ENCODE assay signal across 8 cellular contexts in the genomic region with DNA sequence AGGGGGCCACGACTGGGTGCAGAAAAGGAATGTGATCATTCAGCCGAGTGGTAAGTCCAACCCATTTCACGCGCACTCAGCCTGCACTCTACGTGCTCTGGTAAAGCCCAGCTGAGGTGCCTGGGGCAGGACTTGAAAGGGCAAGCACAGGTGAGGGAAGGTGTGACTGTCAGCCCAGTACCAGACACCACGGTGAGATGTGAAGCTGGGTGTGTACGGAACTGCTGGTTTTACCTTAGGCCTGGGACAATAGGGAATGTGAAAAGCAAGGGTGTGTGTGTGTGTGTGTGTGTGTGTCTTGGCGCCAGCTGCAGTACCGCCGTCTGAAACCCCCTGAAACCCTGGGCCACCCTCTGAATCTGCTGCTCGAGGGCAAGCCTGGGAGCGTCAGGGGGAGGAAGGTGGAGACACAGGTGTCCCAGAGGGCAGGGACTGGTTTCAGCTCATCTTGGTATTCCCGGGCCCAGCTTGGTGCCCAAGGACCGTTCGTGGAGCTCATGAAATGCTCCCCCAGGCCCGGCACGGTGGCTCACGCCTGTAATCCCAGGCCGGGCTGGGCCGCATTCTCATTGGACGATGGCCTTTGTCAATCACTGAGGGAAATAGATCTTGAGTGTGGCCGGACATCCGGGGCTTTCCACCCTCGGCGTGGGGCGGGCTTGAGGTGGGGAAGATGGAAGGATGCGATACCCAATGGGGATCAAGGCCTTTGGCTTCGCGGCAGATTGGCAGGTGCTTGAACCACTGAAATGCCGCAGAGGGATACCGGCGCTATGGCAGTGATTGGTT. TPM values are rescaled to one million over a fixed set of nuclear protein-coding genes. Genes with fewer than 3 reads are reported as not detected.
DNase-seq lines count a peak whose midpoint lies in the region; ATAC-seq and TF ChIP-seq lines count a peak whose summit lies in the region.

No MANE protein-coding gene starts in this region.

- peaks cover 35% of the 10 kb centered on the region for H3K4me1 Mint-ChIP-seq in CD4-positive, alpha-beta T cell (ENCODE audit: low read depth)
- H3K4me1 Mint-ChIP-seq in activated CD4-positive, alpha-beta memory T cell treated with anti-CD3 and anti-CD28 coated beads, Interleukin-2, amount 10 ng/mL, durations not matched to agents 7 days and 5 days = peaks cover 31% of the 10 kb centered on the region

- no peaks in the 10 kb centered on the region for H3K27me3 ChIP-seq in CD4-positive, alpha-beta T cell (ENCODE audit: control insufficient read depth, insufficient read depth, low read length)
- H3K27me3 ChIP-seq in duodenal mucosa (ENCODE audit: control insufficient read depth in 1 of 2, insufficient read depth in 2 of 2, low read length in 2 of 2) (no peaks in the 10 kb centered on the region), right lobe of liver (no peaks in the 10 kb centered on the region)

- 28% methylated on average over 11 of the region's 32 CpGs for WGBS in right lobe of liver (ENCODE audit: insufficient coverage, low coverage, low lambda C conversion rate, missing lambda C conversion rate)

- no peak for TF ChIP-seq POLR2A in right lobe of liver (IDR thresholded peaks at IDR 0.05)

- intact Hi-C loops in CD4-positive, alpha-beta T cell (cut with DNase I, micrococcal nuclease) = loop anchor here (2.0 to 5.0 kb wide), 3 partner anchors 56 to 157 kb away; partner anchors contain the start of genes JMJD6 (in 2 of the 2) and METTL23 (in 2 of the 2)
- intact Hi-C loops in right lobe of liver (cut with DNase I) = no loop called here

- H3K9ac ChIP-seq in duodenal mucosa (ENCODE audit: low read depth in 1 of 2, low read length in 2 of 2) = peak overlapping the region; percentile 89 to 95

- no peaks in the 10 kb centered on the region for H3K9me3 Mint-ChIP-seq in CD4-positive, alpha-beta T cell
- H3K9me3 Mint-ChIP-seq in activated CD4-positive, alpha-beta memory T cell treated with anti-CD3 and anti-CD28 coated beads, Interleukin-2, amount 10 ng/mL, durations not matched to agents 7 days and 5 days = no peaks in the 10 kb centered on the region

- peak; percentile 98 for ATAC-seq in CD4-positive, alpha-beta T cell (ENCODE audit: poor library complexity)
- ATAC-seq in GM19455 (IDR thresholded peaks at IDR 0.05; ENCODE audit: unreplicated experiment) (peak; percentile 99), right lobe of liver (peak; percentile 97 to 99 (median 98))

- POLR2A ChIA-PET in CD4-positive, alpha-beta T cell (lab: Charles Lee) = interaction anchor here (0.6 to 3.4 kb wide), 28 partner anchors 10 to 1287 kb away, joined by 3 to 19 read pairs (median 4); partner anchors contain the start of genes JMJD6, METTL23, MFSD11 and SRSF2
- POLR2A ChIA-PET in activated CD4-positive, alpha-beta memory T cell treated with anti-CD3 and anti-CD28 coated beads, Interleukin-2, amount 10 ng/mL, durations not matched to agents 7 days and 5 days (lab: Charles Lee) = interaction anchor here (0.9 to 3.3 kb wide), 22 partner anchors 9 to 468 kb away, joined by 3 to 32 read pairs (median 4); partner anchors contain the start of genes SRSF2 and ST6GALNAC1

- H3K36me3 ChIP-seq in duodenal mucosa (ENCODE audit: control insufficient read depth in 1 of 2, insufficient read depth in 2 of 2, low read length in 2 of 2) (no peaks in the 10 kb centered on the region), right lobe of liver (no peaks in the 10 kb centered on the region)

- H3K4me1 ChIP-seq in duodenal mucosa (ENCODE audit: control insufficient read depth in 1 of 2, insufficient read depth in 2 of 2, low read length in 2 of 2) (peaks cover 24 to 26% of the 10 kb centered on the region in 2 donors), right lobe of liver (peaks cover 0 to 11% (median 2%) of the 10 kb centered on the region in 4 donors)

- no peaks in the 10 kb centered on the region for H3K36me3 Mint-ChIP-seq in CD4-positive, alpha-beta T cell (ENCODE audit: low read depth)
- no peaks in the 10 kb centered on the region for H3K36me3 Mint-ChIP-seq in activated CD4-positive, alpha-beta memory T cell treated with anti-CD3 and anti-CD28 coated beads, Interleukin-2, amount 10 ng/mL, durations not matched to agents 7 days and 5 days (ENCODE audit: low read depth)

- H3K27ac Mint-ChIP-seq in CD4-positive, alpha-beta T cell = peak overlapping the region; percentile 93
- H3K27ac Mint-ChIP-seq in activated CD4-positive, alpha-beta memory T cell treated with anti-CD3 and anti-CD28 coated beads, Interleukin-2, amount 10 ng/mL, durations not matched to agents 7 days and 5 days = peak overlapping the region; percentile 87

- DNase-seq in CD4-positive, alpha-beta T cell = peak; percentile 95 to 99 (median 98)
- peak; percentile 100 for DNase-seq in HK-2 (ENCODE audit: unreplicated experiment)
- DNase-seq in NCI-H82 treated with DMSO at 0.1 percent for 48 hours (lab: John Stamatoyannopoulos, UW; ENCODE audit: unreplicated experiment) = peak; percentile 98
- DNase-seq in activated CD4-positive, alpha-beta memory T cell treated with anti-CD3 and anti-CD28 coated beads, Interleukin-2, amount 10 ng/mL, durations not matched to agents 7 days and 5 days = peak; percentile 100
- peak; percentile 99 to 100 (median 100) for DNase-seq in right lobe of liver
- peak; percentile 100 for DNase-seq in stimulated activated CD4-positive, alpha-beta T cell treated with anti-CD3 and anti-CD28 coated beads, Interleukin-4, amount 100 ng/mL, for 24 hours

- peak overlapping the region; percentile 78 to 96 for H3K4me3 ChIP-seq in duodenal mucosa (ENCODE audit: low read depth in 1 of 2, low read length in 2 of 2)
- peak overlapping the region; percentile 38 to 74 (median 73) for H3K4me3 ChIP-seq in right lobe of liver

- H3K4me3 Mint-ChIP-seq in CD4-positive, alpha-beta T cell = peak overlapping the region; percentile 88
- H3K4me3 Mint-ChIP-seq in activated CD4-positive, alpha-beta memory T cell treated with anti-CD3 and anti-CD28 coated beads, Interleukin-2, amount 10 ng/mL, durations not matched to agents 7 days and 5 days = peak overlapping the region; percentile 89

- TF ChIP-seq CTCF in CD4-positive, alpha-beta T cell (IDR thresholded peaks at IDR 0.05) = no peak
- TF ChIP-seq CTCF in right lobe of liver (IDR thresholded peaks at IDR 0.05) = no peak

- H3K27me3 Mint-ChIP-seq in CD4-positive, alpha-beta T cell = no peaks in the 10 kb centered on the region
- peaks cover 12% of the 10 kb centered on the region for H3K27me3 Mint-ChIP-seq in activated CD4-positive, alpha-beta memory T cell treated with anti-CD3 and anti-CD28 coated beads, Interleukin-2, amount 10 ng/mL, durations not matched to agents 7 days and 5 days

- H3K27ac ChIP-seq in CD4-positive, alpha-beta T cell (ENCODE audit: low read depth, low read length) = peak overlapping the region; percentile 81
- H3K27ac ChIP-seq in duodenal mucosa (ENCODE audit: low read depth, low read length) (peak overlapping the region; percentile 85), right lobe of liver (peak overlapping the region; percentile 68 to 89 (median 80))

- CTCF ChIA-PET in CD4-positive, alpha-beta T cell (lab: Charles Lee) = interaction anchor here (0.9 to 3.7 kb wide), 6 partner anchors 8 to 148 kb away, joined by 3 to 20 read pairs (median 7); no protein-coding TSS in a partner anchor
- CTCF ChIA-PET in activated CD4-positive, alpha-beta memory T cell treated with anti-CD3 and anti-CD28 coated beads, Interleukin-2, amount 10 ng/mL, durations not matched to agents 7 days and 5 days (lab: Charles Lee) = interaction anchor here (0.8 to 2.0 kb wide), 12 partner anchors 10 to 212 kb away, joined by 3 to 27 read pairs (median 4); partner anchors contain the start of gene ST6GALNAC1

- no peaks in the 10 kb centered on the region for H3K9me3 ChIP-seq in CD4-positive, alpha-beta T cell (ENCODE audit: control insufficient read depth, low read length)
- H3K9me3 ChIP-seq in duodenal mucosa (ENCODE audit: control insufficient read depth in 1 of 2, low read length in 2 of 2) = no peaks in the 10 kb centered on the region
- H3K9me3 ChIP-seq in right lobe of liver = no peaks in the 10 kb centered on the region

RNA-seq across cellular contexts. Expression of gene ST6GALNAC1, which starts 27.8 kb away (rescaled TPM):
- 1 to 10 TPM; 1.8 to 2.5 TPM for total RNA-seq in CD4-positive, alpha-beta T cell
- 1 to 10 TPM; 3.1 to 4.0 TPM for total RNA-seq in activated CD4-positive, alpha-beta memory T cell treated with anti-CD3 and anti-CD28 coated beads, Interleukin-2, amount 10 ng/mL, durations not matched to agents 7 days and 5 days
- total RNA-seq in right lobe of liver = 1 to 10 TPM in 1 of 6 experiments, under 1 TPM in 2, not detected in 3; 0.42 to 1.4 (median 0.62) TPM

RNA-seq across cellular contexts. Expression of gene MXRA7, which starts 39.4 kb away (rescaled TPM):
- 10 to 100 TPM; 11.4 to 12.1 TPM for total RNA-seq in CD4-positive, alpha-beta T cell
- total RNA-seq in activated CD4-positive, alpha-beta memory T cell treated with anti-CD3 and anti-CD28 coated beads, Interleukin-2, amount 10 ng/mL, durations not matched to agents 7 days and 5 days = 1 to 10 TPM; 7.5 to 8.5 TPM
- 10 to 100 TPM in 5 of 6 experiments, 1 to 10 TPM in 1; 7.7 to 25.4 (median 15.3) TPM for total RNA-seq in right lobe of liver

RNA-seq across cellular contexts. Expression of gene JMJD6, which starts 55.1 kb away (rescaled TPM):
- 100 to 1,000 TPM; 133 to 134 TPM for total RNA-seq in CD4-positive, alpha-beta T cell
- total RNA-seq in activated CD4-positive, alpha-beta memory T cell treated with anti-CD3 and anti-CD28 coated beads, Interleukin-2, amount 10 ng/mL, durations not matched to agents 7 days and 5 days = 10 to 100 TPM; 66.8 to 68.0 TPM
- total RNA-seq in right lobe of liver = 10 to 100 TPM in 5 of 6 experiments, 1 to 10 TPM in 1; 10.0 to 15.8 (median 11.1) TPM

RNA-seq across cellular contexts. Expression of gene METTL23, which starts 55.3 kb away (rescaled TPM):
- 10 to 100 TPM; 35.4 to 37.8 TPM for total RNA-seq in CD4-positive, alpha-beta T cell
- 10 to 100 TPM; 43.0 to 48.0 TPM for total RNA-seq in activated CD4-positive, alpha-beta memory T cell treated with anti-CD3 and anti-CD28 coated beads, Interleukin-2, amount 10 ng/mL, durations not matched to agents 7 days and 5 days
- 10 to 100 TPM; 16.0 to 25.0 (median 18.7) TPM for total RNA-seq in right lobe of liver

Comparison
In these comparisons a context has a peak if more than half of its experiments do, and no peak if none do; other contexts are left out.
1. Peak in every context shown above with its lines: DNase-seq, ATAC-seq, H3K4me3 ChIP-seq and H3K27ac ChIP-seq.
2. RNA of gene JMJD6, which starts 55.1 kb away (total RNA-seq): 133 to 134 TPM in CD4-positive, alpha-beta T cell and 66.8 to 68.0 TPM in activated CD4-positive, alpha-beta memory T cell treated with anti-CD3 and anti-CD28 coated beads, Interleukin-2, amount 10 ng/mL, durations not matched to agents 7 days and 5 days; 10.0 to 15.8 TPM in right lobe of liver; every median in the first group is over 4 times any median in the second.
3. intact Hi-C loops: an anchor here in CD4-positive, alpha-beta T cell (2.0 to 5.0 kb wide); none called in right lobe of liver.